ENCODE assay signal across 14 cellular contexts in genomic region chr2:168165985-168166901, GRCh38.
A peak's percentile ranks its signal among the peaks of the same experiment; 100 is the strongest.
DNase-seq lines count a peak whose midpoint lies in the region; ATAC-seq and TF ChIP-seq lines count a peak whose summit lies in the region.
"Had no signal": no experiment of that assay in that cellular context is flagged by ENCODE, and none has a peak within 500 bp of the region (broad histone marks: within the 10 kb centered on the region; RNA-seq: fewer than 3 reads in every experiment).

No MANE protein-coding gene starts in this region.

- H3K27me3 Mint-ChIP-seq in activated T-cell treated with anti-CD3 and anti-CD28 coated beads, Interleukin-2, amount 50 U/mL, for 24 hours, result no peaks in the 10 kb centered on the region
- H3K27me3 Mint-ChIP-seq in activated T-cell treated with anti-CD3 and anti-CD28 coated beads, Interleukin-2, amount 50 U/mL, for 4 hours (ENCODE audit: low read depth), result no peaks in the 10 kb centered on the region
- H3K27me3 Mint-ChIP-seq in dendritic cell treated with granulocyte-macrophage colony-stimulating factor and Interleukin-4, amounts not matched to agents 40 ng/mL and 50 ng/mL, for 4 days, result no peaks in the 10 kb centered on the region

- no peak overlapping the region for H3K27ac ChIP-seq in smooth muscle cell (ENCODE audit: low read depth)
- H3K27ac ChIP-seq: foreskin keratinocyte had no signal

- no peak overlapping the region for H3K4me3 ChIP-seq in smooth muscle cell
- H3K4me3 ChIP-seq: skin epidermis had no signal

- H3K4me1 Mint-ChIP-seq in activated T-cell treated with anti-CD3 and anti-CD28 coated beads, Interleukin-2, amount 50 U/mL, for 24 hours (ENCODE audit: low read depth), result peaks cover 74% of the 10 kb centered on the region
- H3K4me1 Mint-ChIP-seq in activated T-cell treated with anti-CD3 and anti-CD28 coated beads, Interleukin-2, amount 50 U/mL, for 4 hours (ENCODE audit: low read depth), result peaks cover 42% of the 10 kb centered on the region
- H3K4me1 Mint-ChIP-seq in dendritic cell treated with granulocyte-macrophage colony-stimulating factor and Interleukin-4, amounts not matched to agents 40 ng/mL and 50 ng/mL, for 4 days (ENCODE audit: low read depth), result peaks cover 53% of the 10 kb centered on the region

- H4K20me1 ChIP-seq in smooth muscle cell (ENCODE audit: low read depth), result peaks cover 12% of the 10 kb centered on the region

- no peaks in the 10 kb centered on the region for H3F3A ChIP-seq in smooth muscle cell (ENCODE audit: low read depth)

- no peak overlapping the region for H3K9ac ChIP-seq in smooth muscle cell (ENCODE audit: low read depth)

- no peaks in the 10 kb centered on the region for H3K9me3 Mint-ChIP-seq in activated T-cell treated with anti-CD3 and anti-CD28 coated beads, Interleukin-2, amount 50 U/mL, for 24 hours
- no peaks in the 10 kb centered on the region for H3K9me3 Mint-ChIP-seq in activated T-cell treated with anti-CD3 and anti-CD28 coated beads, Interleukin-2, amount 50 U/mL, for 4 hours
- H3K9me3 Mint-ChIP-seq in dendritic cell treated with granulocyte-macrophage colony-stimulating factor and Interleukin-4, amounts not matched to agents 40 ng/mL and 50 ng/mL, for 4 days, result no peaks in the 10 kb centered on the region
- H3K9me3 Mint-ChIP-seq: endodermal cell had no signal

- H3K4me2 ChIP-seq in smooth muscle cell, result no peak overlapping the region

- no peak for DNase-seq in activated T-cell treated with anti-CD3 and anti-CD28 coated beads, Interleukin-2, amount 50 U/mL, for 24 hours
- no peak for DNase-seq in activated T-cell treated with anti-CD3 and anti-CD28 coated beads, Interleukin-2, amount 50 U/mL, for 4 hours
- DNase-seq in NCI-H82 (lab: John Stamatoyannopoulos, UW) (peak; percentile 34), sciatic nerve (ENCODE audit: low spot score) (no peak), smooth muscle cell (lab: John Stamatoyannopoulos, UW; ENCODE audit: unreplicated experiment) (no peak)
- DNase-seq: DMS53, endodermal cell, NCI-H345, nucleus accumbens had no signal

- H3K9me3 ChIP-seq in smooth muscle cell (replicated peaks; ENCODE audit: low read depth), result no peaks in the 10 kb centered on the region

- H2AFZ ChIP-seq in smooth muscle cell (ENCODE audit: low read depth), result no peak overlapping the region

- H3K27ac Mint-ChIP-seq in activated T-cell treated with anti-CD3 and anti-CD28 coated beads, Interleukin-2, amount 50 U/mL, for 24 hours, result peak overlapping the region; percentile 90
- peak overlapping the region; percentile 35 for H3K27ac Mint-ChIP-seq in dendritic cell treated with granulocyte-macrophage colony-stimulating factor and Interleukin-4, amounts not matched to agents 40 ng/mL and 50 ng/mL, for 4 days
- H3K27ac Mint-ChIP-seq: endodermal cell had no signal

- intact Hi-C loops in dendritic cell treated with granulocyte-macrophage colony-stimulating factor and Interleukin-4, amounts not matched to agents 40 ng/mL and 50 ng/mL, for 4 days (cut with micrococcal nuclease), result loop anchor here (5.0 kb wide), 1 partner anchor 81 kb away; the partner anchor contains the start of gene STK39
- intact Hi-C loops in sciatic nerve (cut with DNase I), result no loop called here

- WGBS in smooth muscle cell (ENCODE audit: low lambda C conversion rate), result 67% methylated on average over 3 of the region's 3 CpGs

- peaks cover 73% of the 10 kb centered on the region for H3K36me3 Mint-ChIP-seq in activated T-cell treated with anti-CD3 and anti-CD28 coated beads, Interleukin-2, amount 50 U/mL, for 24 hours (ENCODE audit: low read depth)
- H3K36me3 Mint-ChIP-seq in activated T-cell treated with anti-CD3 and anti-CD28 coated beads, Interleukin-2, amount 50 U/mL, for 4 hours (ENCODE audit: insufficient read depth), result peaks cover 29% of the 10 kb centered on the region
- H3K36me3 Mint-ChIP-seq in dendritic cell treated with granulocyte-macrophage colony-stimulating factor and Interleukin-4, amounts not matched to agents 40 ng/mL and 50 ng/mL, for 4 days (ENCODE audit: low read depth), result peaks cover 6% of the 10 kb centered on the region

- H3K27me3 ChIP-seq in smooth muscle cell (ENCODE audit: low read depth), result no peaks in the 10 kb centered on the region
- H3K27me3 ChIP-seq: foreskin keratinocyte had no signal

- no peak for TF ChIP-seq CTCF in smooth muscle cell (IDR thresholded peaks at IDR 0.05; ENCODE audit: borderline replicate concordance, insufficient read depth, poor library complexity, severe bottlenecking)

- peaks cover 8% of the 10 kb centered on the region for H3K36me3 ChIP-seq in smooth muscle cell (ENCODE audit: low read depth)

- H3K4me1 ChIP-seq in smooth muscle cell (ENCODE audit: low read depth), result peaks cover 29% of the 10 kb centered on the region

- peaks cover 31% of the 10 kb centered on the region for H3K79me2 ChIP-seq in smooth muscle cell (ENCODE audit: low read depth)

- no peak for ATAC-seq in activated T-cell treated with anti-CD3 and anti-CD28 coated beads, Interleukin-2, amount 50 U/mL, for 4 hours
- ATAC-seq in sciatic nerve (peak; percentile 34), GM21526 (IDR thresholded peaks at IDR 0.05; ENCODE audit: low FRiP score, unreplicated experiment) (no peak), esophagus mucosa (no peak)

- H3K4me3 Mint-ChIP-seq in activated T-cell treated with anti-CD3 and anti-CD28 coated beads, Interleukin-2, amount 50 U/mL, for 24 hours, result no peak overlapping the region
- H3K4me3 Mint-ChIP-seq in activated T-cell treated with anti-CD3 and anti-CD28 coated beads, Interleukin-2, amount 50 U/mL, for 4 hours, result no peak overlapping the region
- H3K4me3 Mint-ChIP-seq in dendritic cell treated with granulocyte-macrophage colony-stimulating factor and Interleukin-4, amounts not matched to agents 40 ng/mL and 50 ng/mL, for 4 days, result no peak overlapping the region
- H3K4me3 Mint-ChIP-seq: endodermal cell had no signal
